In the genomic region with DNA sequence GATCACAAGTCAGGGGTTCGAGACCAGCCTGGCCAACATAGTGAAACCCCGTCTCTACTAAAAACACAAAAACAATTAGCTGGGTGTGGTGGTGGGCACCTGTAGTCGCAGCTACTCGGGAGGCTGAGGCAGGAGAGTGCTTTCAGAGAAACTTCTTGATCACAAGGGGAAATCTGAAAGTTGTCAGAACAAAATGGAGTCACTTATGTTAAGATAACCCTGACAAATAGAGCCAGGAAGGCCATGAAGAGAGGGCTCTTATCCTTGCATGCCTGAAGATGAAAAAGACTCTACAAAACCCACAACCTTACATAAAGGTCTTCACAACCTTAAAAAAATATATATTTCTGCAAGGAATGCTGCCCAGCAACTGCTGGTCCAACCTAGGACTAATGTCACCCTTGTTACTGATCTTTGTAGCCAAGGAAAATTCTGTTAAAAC, we compare ENCODE assay signal across 1 cellular context.
TF ChIP-seq lines count a peak whose summit lies in the region.

No MANE protein-coding gene starts in this region.

TF ChIP-seq in WTC11, 78 proteins besides CTCF, POLR2A, EP300 and RAD21 (continued from another document):
- TF ChIP-seq, protein P1, sequence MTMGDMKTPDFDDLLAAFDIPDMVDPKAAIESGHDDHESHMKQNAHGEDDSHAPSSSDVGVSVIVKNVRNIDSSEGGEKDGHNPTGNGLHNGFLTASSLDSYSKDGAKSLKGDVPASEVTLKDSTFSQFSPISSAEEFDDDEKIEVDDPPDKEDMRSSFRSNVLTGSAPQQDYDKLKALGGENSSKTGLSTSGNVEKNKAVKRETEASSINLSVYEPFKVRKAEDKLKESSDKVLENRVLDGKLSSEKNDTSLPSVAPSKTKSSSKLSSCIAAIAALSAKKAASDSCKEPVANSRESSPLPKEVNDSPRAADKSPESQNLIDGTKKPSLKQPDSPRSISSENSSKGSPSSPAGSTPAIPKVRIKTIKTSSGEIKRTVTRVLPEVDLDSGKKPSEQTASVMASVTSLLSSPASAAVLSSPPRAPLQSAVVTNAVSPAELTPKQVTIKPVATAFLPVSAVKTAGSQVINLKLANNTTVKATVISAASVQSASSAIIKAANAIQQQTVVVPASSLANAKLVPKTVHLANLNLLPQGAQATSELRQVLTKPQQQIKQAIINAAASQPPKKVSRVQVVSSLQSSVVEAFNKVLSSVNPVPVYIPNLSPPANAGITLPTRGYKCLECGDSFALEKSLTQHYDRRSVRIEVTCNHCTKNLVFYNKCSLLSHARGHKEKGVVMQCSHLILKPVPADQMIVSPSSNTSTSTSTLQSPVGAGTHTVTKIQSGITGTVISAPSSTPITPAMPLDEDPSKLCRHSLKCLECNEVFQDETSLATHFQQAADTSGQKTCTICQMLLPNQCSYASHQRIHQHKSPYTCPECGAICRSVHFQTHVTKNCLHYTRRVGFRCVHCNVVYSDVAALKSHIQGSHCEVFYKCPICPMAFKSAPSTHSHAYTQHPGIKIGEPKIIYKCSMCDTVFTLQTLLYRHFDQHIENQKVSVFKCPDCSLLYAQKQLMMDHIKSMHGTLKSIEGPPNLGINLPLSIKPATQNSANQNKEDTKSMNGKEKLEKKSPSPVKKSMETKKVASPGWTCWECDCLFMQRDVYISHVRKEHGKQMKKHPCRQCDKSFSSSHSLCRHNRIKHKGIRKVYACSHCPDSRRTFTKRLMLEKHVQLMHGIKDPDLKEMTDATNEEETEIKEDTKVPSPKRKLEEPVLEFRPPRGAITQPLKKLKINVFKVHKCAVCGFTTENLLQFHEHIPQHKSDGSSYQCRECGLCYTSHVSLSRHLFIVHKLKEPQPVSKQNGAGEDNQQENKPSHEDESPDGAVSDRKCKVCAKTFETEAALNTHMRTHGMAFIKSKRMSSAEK (CRISPR knock-in tag; IDR thresholded peaks at IDR 0.05; ENCODE audit: borderline replicate concordance) = no peak
- TF ChIP-seq, protein P2, sequence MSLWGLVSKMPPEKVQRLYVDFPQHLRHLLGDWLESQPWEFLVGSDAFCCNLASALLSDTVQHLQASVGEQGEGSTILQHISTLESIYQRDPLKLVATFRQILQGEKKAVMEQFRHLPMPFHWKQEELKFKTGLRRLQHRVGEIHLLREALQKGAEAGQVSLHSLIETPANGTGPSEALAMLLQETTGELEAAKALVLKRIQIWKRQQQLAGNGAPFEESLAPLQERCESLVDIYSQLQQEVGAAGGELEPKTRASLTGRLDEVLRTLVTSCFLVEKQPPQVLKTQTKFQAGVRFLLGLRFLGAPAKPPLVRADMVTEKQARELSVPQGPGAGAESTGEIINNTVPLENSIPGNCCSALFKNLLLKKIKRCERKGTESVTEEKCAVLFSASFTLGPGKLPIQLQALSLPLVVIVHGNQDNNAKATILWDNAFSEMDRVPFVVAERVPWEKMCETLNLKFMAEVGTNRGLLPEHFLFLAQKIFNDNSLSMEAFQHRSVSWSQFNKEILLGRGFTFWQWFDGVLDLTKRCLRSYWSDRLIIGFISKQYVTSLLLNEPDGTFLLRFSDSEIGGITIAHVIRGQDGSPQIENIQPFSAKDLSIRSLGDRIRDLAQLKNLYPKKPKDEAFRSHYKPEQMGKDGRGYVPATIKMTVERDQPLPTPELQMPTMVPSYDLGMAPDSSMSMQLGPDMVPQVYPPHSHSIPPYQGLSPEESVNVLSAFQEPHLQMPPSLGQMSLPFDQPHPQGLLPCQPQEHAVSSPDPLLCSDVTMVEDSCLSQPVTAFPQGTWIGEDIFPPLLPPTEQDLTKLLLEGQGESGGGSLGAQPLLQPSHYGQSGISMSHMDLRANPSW (CRISPR knock-in tag; conservative IDR thresholded peaks at IDR 0.05; ENCODE audit: low read depth) = no peak
- TF ChIP-seq PRRX2 (CRISPR knock-in tag; IDR thresholded peaks at IDR 0.05) = no peak
